ENCODE assay signal across 1 cellular context in the genomic region with DNA sequence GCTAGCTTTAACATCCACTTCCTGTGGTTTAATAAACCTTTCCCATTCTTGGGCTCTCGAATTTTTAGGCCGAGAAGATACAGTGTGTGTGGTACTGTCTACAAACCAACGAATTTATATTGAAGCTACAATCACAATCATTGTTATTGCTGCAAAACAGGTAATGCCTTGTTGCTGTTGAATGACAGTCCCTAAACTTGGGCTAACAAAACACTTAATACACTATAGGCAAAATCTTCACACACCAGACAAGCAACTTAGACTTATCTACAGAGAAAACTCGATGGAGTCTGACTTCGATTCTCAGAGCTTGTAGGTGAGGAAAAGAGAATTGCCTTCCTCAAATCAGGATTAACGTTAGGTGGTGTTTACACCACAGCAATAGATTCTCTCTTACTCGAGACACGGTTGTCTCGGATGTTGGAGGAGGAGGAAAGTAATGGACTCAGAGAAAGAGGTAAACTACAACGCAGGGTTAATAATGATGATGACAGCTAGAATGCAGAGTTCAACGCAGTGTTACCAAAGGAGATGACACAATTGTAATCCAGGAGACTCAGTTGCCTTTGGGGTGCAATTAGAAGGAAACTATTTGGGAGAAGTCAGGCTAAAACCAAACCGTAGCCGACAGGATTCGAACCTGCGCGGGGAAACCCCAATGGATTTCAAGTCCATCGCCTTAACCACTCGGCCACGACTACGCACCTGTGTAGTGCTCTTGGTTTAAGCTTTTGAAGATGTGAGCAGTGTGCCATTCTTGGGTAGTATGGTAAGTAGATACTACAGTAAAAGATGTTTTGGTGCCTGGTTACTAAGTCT.
TF ChIP-seq lines count a peak whose summit lies in the region.

No MANE protein-coding gene starts in this region.

TF ChIP-seq in HepG2, 621 proteins besides CTCF, POLR2A, EP300 and RAD21 (continued from another document and continues in another):
- TF ChIP-seq, protein P1, sequence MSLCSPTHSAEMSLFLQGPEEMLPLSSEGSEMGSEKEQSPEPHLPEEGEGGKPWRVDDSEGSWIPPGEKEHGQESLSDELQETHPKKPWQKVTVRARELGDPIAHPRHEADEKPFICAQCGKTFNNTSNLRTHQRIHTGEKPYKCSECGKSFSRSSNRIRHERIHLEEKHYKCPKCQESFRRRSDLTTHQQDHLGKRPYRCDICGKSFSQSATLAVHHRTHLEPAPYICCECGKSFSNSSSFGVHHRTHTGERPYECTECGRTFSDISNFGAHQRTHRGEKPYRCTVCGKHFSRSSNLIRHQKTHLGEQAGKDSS (CRISPR knock-in tag; IDR thresholded peaks at IDR 0.05; ENCODE audit: borderline replicate concordance, low read depth) = peak; percentile 63; the same call in 1 of the 2 replicates
- TF ChIP-seq KLF6 (CRISPR knock-in tag; IDR thresholded peaks at IDR 0.05) (0 out of 2 replicates have a peak, but pooled peaks have one; percentile 26), NFIC (IDR thresholded peaks at IDR 0.05; ENCODE audit: low read length) (peak; percentile 33; the same call in 1 of the 2 replicates), ZMYM4 (CRISPR knock-in tag; IDR thresholded peaks at IDR 0.05) (peak; percentile 67), ZFP90 (CRISPR knock-in tag; IDR thresholded peaks at IDR 0.05; ENCODE audit: borderline replicate concordance) (peak; percentile 33; the same call in 1 of the 2 replicates), CREB1 (IDR thresholded peaks at IDR 0.05) (peak; percentile 67; the same call in 1 of the 2 replicates), CREB1 (CRISPR knock-in tag; IDR thresholded peaks at IDR 0.05) (peak; percentile 72), PRPF4 (IDR thresholded peaks at IDR 0.05; ENCODE audit: low read depth, low read length, poor library complexity, severe bottlenecking) (peak; percentile 66), ZBTB7B (CRISPR knock-in tag; IDR thresholded peaks at IDR 0.05) (no peak), ZNF354B (CRISPR knock-in tag; IDR thresholded peaks at IDR 0.05) (no peak), MIXL1 (CRISPR knock-in tag; IDR thresholded peaks at IDR 0.05) (0 out of 2 replicates have a peak, but pooled peaks have one; percentile 60), TOE1 (CRISPR knock-in tag; IDR thresholded peaks at IDR 0.05) (0 out of 2 replicates have a peak, but pooled peaks have one; percentile 31), EEA1 (CRISPR knock-in tag; IDR thresholded peaks at IDR 0.05; ENCODE audit: borderline replicate concordance) (no peak), ZNF251 (CRISPR knock-in tag; IDR thresholded peaks at IDR 0.05) (no peak), KDM5A (IDR thresholded peaks at IDR 0.05; ENCODE audit: borderline replicate concordance, low read length) (no peak), GATAD2A (CRISPR knock-in tag; IDR thresholded peaks at IDR 0.05) (peak; percentile 93), TEAD2 (CRISPR knock-in tag; IDR thresholded peaks at IDR 0.05) (no peak), SOX13 (IDR thresholded peaks at IDR 0.05) (0 out of 2 replicates have a peak, but pooled peaks have one; percentile 28), SOX13 (CRISPR knock-in tag; conservative IDR thresholded peaks at IDR 0.05 in 1 of 2, IDR thresholded peaks at IDR 0.05 in 1 of 2) (peak in 1 of 2 experiments; percentile 60; a peak in 1 of 4 replicates), ZNF557 (CRISPR knock-in tag; IDR thresholded peaks at IDR 0.05) (peak; percentile 91), HMG20B (CRISPR knock-in tag; conservative IDR thresholded peaks at IDR 0.05) (peak; percentile 60; the same call in 1 of the 2 replicates), MAFF (IDR thresholded peaks at IDR 0.05; ENCODE audit: low read depth, low read length) (peak; percentile 70; the same call in 1 of the 2 replicates), CCAR2 (optimal IDR thresholded peaks at IDR 0.05; ENCODE audit: low read depth, low read length) (no peak)
- TF ChIP-seq, protein P2, sequence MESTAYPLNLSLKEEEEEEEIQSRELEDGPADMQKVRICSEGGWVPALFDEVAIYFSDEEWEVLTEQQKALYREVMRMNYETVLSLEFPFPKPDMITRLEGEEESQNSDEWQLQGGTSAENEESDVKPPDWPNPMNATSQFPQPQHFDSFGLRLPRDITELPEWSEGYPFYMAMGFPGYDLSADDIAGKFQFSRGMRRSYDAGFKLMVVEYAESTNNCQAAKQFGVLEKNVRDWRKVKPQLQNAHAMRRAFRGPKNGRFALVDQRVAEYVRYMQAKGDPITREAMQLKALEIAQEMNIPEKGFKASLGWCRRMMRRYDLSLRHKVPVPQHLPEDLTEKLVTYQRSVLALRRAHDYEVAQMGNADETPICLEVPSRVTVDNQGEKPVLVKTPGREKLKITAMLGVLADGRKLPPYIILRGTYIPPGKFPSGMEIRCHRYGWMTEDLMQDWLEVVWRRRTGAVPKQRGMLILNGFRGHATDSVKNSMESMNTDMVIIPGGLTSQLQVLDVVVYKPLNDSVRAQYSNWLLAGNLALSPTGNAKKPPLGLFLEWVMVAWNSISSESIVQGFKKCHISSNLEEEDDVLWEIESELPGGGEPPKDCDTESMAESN (CRISPR knock-in tag; conservative IDR thresholded peaks at IDR 0.05) = no peak
- TF ChIP-seq, protein P3, sequence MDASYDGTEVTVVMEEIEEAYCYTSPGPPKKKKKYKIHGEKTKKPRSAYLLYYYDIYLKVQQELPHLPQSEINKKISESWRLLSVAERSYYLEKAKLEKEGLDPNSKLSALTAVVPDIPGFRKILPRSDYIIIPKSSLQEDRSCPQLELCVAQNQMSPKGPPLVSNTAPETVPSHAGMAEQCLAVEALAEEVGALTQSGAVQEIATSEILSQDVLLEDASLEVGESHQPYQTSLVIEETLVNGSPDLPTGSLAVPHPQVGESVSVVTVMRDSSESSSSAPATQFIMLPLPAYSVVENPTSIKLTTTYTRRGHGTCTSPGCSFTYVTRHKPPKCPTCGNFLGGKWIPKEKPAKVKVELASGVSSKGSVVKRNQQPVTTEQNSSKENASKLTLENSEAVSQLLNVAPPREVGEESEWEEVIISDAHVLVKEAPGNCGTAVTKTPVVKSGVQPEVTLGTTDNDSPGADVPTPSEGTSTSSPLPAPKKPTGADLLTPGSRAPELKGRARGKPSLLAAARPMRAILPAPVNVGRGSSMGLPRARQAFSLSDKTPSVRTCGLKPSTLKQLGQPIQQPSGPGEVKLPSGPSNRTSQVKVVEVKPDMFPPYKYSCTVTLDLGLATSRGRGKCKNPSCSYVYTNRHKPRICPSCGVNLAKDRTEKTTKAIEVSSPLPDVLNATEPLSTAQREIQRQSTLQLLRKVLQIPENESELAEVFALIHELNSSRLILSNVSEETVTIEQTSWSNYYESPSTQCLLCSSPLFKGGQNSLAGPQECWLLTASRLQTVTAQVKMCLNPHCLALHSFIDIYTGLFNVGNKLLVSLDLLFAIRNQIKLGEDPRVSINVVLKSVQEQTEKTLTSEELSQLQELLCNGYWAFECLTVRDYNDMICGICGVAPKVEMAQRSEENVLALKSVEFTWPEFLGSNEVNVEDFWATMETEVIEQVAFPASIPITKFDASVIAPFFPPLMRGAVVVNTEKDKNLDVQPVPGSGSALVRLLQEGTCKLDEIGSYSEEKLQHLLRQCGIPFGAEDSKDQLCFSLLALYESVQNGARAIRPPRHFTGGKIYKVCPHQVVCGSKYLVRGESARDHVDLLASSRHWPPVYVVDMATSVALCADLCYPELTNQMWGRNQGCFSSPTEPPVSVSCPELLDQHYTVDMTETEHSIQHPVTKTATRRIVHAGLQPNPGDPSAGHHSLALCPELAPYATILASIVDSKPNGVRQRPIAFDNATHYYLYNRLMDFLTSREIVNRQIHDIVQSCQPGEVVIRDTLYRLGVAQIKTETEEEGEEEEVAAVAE (CRISPR knock-in tag; IDR thresholded peaks at IDR 0.05; ENCODE audit: borderline replicate concordance) = peak; percentile 79; the same call in 1 of the 2 replicates
- TF ChIP-seq, protein P4, sequence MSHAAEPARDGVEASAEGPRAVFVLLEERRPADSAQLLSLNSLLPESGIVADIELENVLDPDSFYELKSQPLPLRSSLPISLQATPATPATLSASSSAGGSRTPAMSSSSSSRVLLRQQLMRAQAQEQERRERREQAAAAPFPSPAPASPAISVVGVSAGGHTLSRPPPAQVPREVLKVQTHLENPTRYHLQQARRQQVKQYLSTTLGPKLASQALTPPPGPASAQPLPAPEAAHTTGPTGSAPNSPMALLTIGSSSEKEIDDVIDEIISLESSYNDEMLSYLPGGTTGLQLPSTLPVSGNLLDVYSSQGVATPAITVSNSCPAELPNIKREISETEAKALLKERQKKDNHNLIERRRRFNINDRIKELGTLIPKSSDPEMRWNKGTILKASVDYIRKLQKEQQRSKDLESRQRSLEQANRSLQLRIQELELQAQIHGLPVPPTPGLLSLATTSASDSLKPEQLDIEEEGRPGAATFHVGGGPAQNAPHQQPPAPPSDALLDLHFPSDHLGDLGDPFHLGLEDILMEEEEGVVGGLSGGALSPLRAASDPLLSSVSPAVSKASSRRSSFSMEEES (CRISPR knock-in tag; IDR thresholded peaks at IDR 0.05) = no peak; the same call in 1 of the 2 replicates
- TF ChIP-seq, protein P5, sequence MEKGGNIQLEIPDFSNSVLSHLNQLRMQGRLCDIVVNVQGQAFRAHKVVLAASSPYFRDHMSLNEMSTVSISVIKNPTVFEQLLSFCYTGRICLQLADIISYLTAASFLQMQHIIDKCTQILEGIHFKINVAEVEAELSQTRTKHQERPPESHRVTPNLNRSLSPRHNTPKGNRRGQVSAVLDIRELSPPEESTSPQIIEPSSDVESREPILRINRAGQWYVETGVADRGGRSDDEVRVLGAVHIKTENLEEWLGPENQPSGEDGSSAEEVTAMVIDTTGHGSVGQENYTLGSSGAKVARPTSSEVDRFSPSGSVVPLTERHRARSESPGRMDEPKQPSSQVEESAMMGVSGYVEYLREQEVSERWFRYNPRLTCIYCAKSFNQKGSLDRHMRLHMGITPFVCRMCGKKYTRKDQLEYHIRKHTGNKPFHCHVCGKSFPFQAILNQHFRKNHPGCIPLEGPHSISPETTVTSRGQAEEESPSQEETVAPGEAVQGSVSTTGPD (CRISPR knock-in tag; IDR thresholded peaks at IDR 0.05) = no peak
- TF ChIP-seq, protein P6, sequence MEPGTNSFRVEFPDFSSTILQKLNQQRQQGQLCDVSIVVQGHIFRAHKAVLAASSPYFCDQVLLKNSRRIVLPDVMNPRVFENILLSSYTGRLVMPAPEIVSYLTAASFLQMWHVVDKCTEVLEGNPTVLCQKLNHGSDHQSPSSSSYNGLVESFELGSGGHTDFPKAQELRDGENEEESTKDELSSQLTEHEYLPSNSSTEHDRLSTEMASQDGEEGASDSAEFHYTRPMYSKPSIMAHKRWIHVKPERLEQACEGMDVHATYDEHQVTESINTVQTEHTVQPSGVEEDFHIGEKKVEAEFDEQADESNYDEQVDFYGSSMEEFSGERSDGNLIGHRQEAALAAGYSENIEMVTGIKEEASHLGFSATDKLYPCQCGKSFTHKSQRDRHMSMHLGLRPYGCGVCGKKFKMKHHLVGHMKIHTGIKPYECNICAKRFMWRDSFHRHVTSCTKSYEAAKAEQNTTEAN (CRISPR knock-in tag; conservative IDR thresholded peaks at IDR 0.05) = 0 out of 2 replicates have a peak, but pooled peaks have one; percentile 40
- TF ChIP-seq, protein P7, sequence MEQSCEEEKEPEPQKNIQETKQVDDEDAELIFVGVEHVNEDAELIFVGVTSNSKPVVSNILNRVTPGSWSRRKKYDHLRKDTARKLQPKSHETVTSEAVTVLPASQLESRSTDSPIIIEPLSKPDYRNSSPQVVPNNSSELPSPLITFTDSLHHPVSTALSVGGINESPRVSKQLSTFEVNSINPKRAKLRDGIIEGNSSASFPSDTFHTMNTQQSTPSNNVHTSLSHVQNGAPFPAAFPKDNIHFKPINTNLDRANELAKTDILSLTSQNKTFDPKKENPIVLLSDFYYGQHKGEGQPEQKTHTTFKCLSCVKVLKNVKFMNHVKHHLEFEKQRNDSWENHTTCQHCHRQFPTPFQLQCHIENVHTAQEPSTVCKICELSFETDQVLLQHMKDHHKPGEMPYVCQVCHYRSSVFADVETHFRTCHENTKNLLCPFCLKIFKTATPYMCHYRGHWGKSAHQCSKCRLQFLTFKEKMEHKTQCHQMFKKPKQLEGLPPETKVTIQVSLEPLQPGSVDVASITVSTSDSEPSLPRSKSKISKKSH (CRISPR knock-in tag; IDR thresholded peaks at IDR 0.05; ENCODE audit: borderline replicate concordance) = no peak
- TF ChIP-seq, protein P8, sequence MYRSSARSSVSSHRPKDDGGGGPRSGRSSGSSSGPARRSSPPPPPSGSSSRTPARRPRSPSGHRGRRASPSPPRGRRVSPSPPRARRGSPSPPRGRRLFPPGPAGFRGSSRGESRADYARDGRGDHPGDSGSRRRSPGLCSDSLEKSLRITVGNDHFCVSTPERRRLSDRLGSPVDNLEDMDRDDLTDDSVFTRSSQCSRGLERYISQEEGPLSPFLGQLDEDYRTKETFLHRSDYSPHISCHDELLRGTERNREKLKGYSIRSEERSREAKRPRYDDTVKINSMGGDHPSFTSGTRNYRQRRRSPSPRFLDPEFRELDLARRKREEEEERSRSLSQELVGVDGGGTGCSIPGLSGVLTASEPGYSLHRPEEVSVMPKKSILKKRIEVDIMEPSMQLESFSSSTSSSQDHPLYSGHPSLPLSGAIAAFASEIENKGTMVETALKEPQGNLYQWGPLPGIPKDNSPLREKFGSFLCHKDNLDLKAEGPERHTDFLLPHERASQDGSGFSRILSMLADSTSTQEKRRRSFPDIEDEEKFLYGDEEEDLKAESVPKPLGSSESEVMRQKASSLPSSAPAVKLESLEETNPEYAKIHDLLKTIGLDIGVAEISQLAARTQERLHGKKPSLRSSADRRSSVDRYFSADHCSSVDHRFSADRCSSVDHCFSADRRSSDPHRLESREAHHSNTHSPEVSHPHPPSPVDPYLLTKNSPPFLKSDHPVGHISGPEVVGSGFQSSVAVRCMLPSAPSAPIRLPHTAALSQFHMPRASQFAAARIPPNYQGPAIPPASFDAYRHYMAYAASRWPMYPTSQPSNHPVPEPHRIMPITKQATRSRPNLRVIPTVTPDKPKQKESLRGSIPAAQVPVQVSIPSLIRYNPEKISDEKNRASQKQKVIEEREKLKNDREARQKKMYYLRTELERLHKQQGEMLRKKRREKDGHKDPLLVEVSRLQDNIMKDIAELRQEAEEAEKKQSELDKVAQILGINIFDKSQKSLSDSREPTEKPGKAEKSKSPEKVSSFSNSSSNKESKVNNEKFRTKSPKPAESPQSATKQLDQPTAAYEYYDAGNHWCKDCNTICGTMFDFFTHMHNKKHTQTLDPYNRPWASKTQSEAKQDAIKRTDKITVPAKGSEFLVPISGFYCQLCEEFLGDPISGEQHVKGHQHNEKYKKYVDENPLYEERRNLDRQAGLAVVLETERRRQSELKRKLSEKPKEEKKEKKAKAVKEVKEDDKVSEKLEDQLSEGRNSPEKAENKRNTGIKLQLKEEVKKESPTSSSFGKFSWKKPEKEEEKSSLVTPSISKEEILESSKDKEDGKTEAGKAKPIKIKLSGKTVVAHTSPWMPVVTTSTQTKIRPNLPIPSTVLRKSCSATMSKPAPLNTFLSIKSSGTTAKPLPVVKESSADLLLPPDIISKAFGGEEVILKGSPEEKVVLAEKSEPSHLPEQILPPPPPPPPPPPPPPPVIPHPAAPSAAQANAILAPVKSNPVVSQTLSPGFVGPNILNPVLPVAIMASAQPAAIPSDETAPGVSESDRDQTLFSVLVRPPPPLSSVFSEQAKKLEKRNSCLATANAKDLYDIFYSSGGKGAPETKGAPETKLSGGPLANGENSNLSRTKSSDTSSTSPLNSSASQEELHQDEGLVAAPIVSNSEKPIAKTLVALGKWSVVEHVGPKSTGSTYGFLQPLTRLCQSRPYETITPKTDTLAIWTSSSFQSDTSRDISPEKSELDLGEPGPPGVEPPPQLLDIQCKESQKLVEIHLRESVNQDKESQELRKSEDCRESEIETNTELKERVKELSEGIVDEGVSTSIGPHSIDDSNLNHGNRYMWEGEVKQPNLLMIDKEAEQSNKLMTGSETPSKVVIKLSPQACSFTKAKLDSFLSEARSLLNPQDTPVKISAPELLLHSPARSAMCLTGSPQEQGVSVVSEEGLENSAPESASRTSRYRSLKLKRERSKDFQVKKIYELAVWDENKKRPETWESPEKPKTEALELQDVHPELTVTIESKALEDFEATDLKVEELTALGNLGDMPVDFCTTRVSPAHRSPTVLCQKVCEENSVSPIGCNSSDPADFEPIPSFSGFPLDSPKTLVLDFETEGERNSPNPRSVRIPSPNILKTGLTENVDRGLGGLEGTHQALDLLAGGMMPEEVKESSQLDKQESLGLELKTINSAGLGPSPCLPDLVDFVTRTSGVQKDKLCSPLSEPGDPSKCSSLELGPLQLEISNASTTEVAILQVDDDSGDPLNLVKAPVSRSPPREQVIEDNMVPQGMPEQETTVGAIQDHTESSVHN (CRISPR knock-in tag; IDR thresholded peaks at IDR 0.05) = no peak
